Comparison of ENCODE assay signal across 17 cellular contexts in genomic region chr19:52949422-52949821, GRCh38. TPM values are rescaled to one million over a fixed set of nuclear protein-coding genes. Genes with fewer than 3 reads are reported as not detected.
DNase-seq lines count a peak whose midpoint lies in the region; ATAC-seq, FAIRE-seq and TF ChIP-seq lines count a peak whose summit lies in the region.
"Had no signal": no experiment of that assay in that cellular context is flagged by ENCODE, and none has a peak within 500 bp of the region (broad histone marks: within the 10 kb centered on the region; RNA-seq: fewer than 3 reads in every experiment).

No MANE protein-coding gene starts in this region.

- no peak overlapping the region for H2BK5ac ChIP-seq in H1 (ENCODE audit: low read depth, low read length)

- no peak overlapping the region for H4K8ac ChIP-seq in H1 (ENCODE audit: extremely low read depth, insufficient read depth, low read length)

- H3K79me2 ChIP-seq in HepG2 (ENCODE audit: insufficient read depth, low read length) (no peaks in the 10 kb centered on the region), H1 (ENCODE audit: control insufficient read depth in 1 of 2, insufficient read depth in 2 of 2, low read length in 2 of 2) (no peaks in the 10 kb centered on the region), GM23338 (replicated peaks; ENCODE audit: insufficient read depth) (no peaks in the 10 kb centered on the region)

- H3K9ac ChIP-seq in liver (ENCODE audit: low read depth in 1 of 2, low read length in 2 of 2) (no peak overlapping the region), HepG2 (ENCODE audit: insufficient read depth, low read depth, low read length) (no peak overlapping the region), H1 (replicated peaks in 1 of 4; ENCODE audit: extremely low read depth in 1 of 4, low read depth in 3 of 4, low read length in 3 of 4) (no peak overlapping the region)
- H3K9ac ChIP-seq: BLaER1 had no signal

- H2BK120ac ChIP-seq in H1 (replicated peaks; ENCODE audit: low read depth, low read length): no peak overlapping the region

- intact Hi-C loops in HepG2 (cut with micrococcal nuclease; ENCODE audit: unreplicated experiment): no loop called here
- intact Hi-C loops in lower leg skin (cut with DNase I; ENCODE audit: low total_unique reads): no loop called here

- no peak overlapping the region for H3K14ac ChIP-seq in H1 (ENCODE audit: insufficient read length)

- H3K27ac ChIP-seq in liver (ENCODE audit: low read depth in 1 of 2, low read length in 2 of 2) (no peak overlapping the region), HepG2 (ENCODE audit: extremely low read length, insufficient read depth, low read length) (no peak overlapping the region), H1 (ENCODE audit: low read depth, low read length) (no peak overlapping the region), GM23338 (ENCODE audit: low read depth) (no peak overlapping the region)
- H3K27ac ChIP-seq: BLaER1 had no signal

- no peak overlapping the region for H4K91ac ChIP-seq in H1 (replicated peaks; ENCODE audit: insufficient read length, low read length)

- peaks cover 6 to 30% (median 23%) of the 10 kb centered on the region in 4 donors for H3K36me3 ChIP-seq in liver (ENCODE audit: control insufficient read depth in 4 of 4, insufficient read depth in 3 of 4, low read depth in 1 of 4, low read length in 3 of 4)
- H3K36me3 ChIP-seq in HepG2 (replicated peaks in 1 of 2; ENCODE audit: control insufficient read depth in 1 of 2, insufficient read depth in 2 of 2, low read length in 2 of 2): peaks cover 21 to 44% of the 10 kb centered on the region in 2 experiments; a peak in 4 of 5 replicates
- H3K36me3 ChIP-seq in H1 (ENCODE audit: control insufficient read depth in 2 of 4, insufficient read depth in 4 of 4, low read length in 3 of 4): peaks cover 12 to 55% (median 32%) of the 10 kb centered on the region in 4 experiments; a peak in 6 of 8 replicates
- H3K36me3 ChIP-seq in GM23338 (ENCODE audit: insufficient read depth): peaks cover 47% of the 10 kb centered on the region

- H4K20me1 ChIP-seq in HepG2 (ENCODE audit: insufficient read depth, low read length): no peaks in the 10 kb centered on the region
- no peaks in the 10 kb centered on the region for H4K20me1 ChIP-seq in H1 (replicated peaks in 1 of 2; ENCODE audit: control insufficient read depth in 1 of 2, insufficient read depth in 2 of 2, low read length in 2 of 2)
- no peaks in the 10 kb centered on the region for H4K20me1 ChIP-seq in GM23338 (replicated peaks; ENCODE audit: insufficient read depth)
- H4K20me1 ChIP-seq: BLaER1 had no signal

- H3K27me3 ChIP-seq in liver (ENCODE audit: control insufficient read depth in 4 of 4, insufficient read depth in 4 of 4, low read length in 3 of 4): no peaks in the 10 kb centered on the region
- no peaks in the 10 kb centered on the region; a peak in 1 of 5 replicates for H3K27me3 ChIP-seq in HepG2 (ENCODE audit: control insufficient read depth in 1 of 2, insufficient read depth in 2 of 2, low read length in 2 of 2)
- H3K27me3 ChIP-seq in H1 (replicated peaks in 1 of 4; ENCODE audit: control insufficient read depth in 3 of 4, extremely low read depth in 1 of 4, insufficient read depth in 3 of 4, low read length in 3 of 4): no peaks in the 10 kb centered on the region
- no peaks in the 10 kb centered on the region for H3K27me3 ChIP-seq in GM23338 (ENCODE audit: insufficient read depth)
- H3K27me3 ChIP-seq: BLaER1 had no signal

- no TSS peak for BruUV-seq in HepG2 (replicated peaks; lab: Mats Ljungman, UMichigan)

- peaks cover 62% of the 10 kb centered on the region for H3K36me3 Mint-ChIP-seq in neural crest cell (ENCODE audit: low read depth)
- peaks cover 67% of the 10 kb centered on the region for H3K36me3 Mint-ChIP-seq in GM23338 (ENCODE audit: low read depth)

- TF ChIP-seq EP300 in HepG2 (IDR thresholded peaks at IDR 0.05; ENCODE audit: low read depth in 2 of 2, low read length in 2 of 2): no peak
- no peak for TF ChIP-seq EP300 in HepG2 (CRISPR knock-in tag; IDR thresholded peaks at IDR 0.05; ENCODE audit: borderline replicate concordance)
- no peak for TF ChIP-seq EP300 in H1 (IDR thresholded peaks at IDR 0.05; ENCODE audit: borderline replicate concordance in 1 of 2, low read depth in 2 of 2, low read length in 2 of 2)

- in situ Hi-C loops in HepG2 (cut with HindIII; ENCODE audit: extremely low pct_ligation_motif_present, low pct_unique_long_range_greater_than_20kb): no loop called here

- DNase-seq in HepG2 (ENCODE audit: low spot score): no peak
- no peak for DNase-seq in H1 (ENCODE audit: low read depth in 1 of 2, low spot score in 2 of 2)
- no peak for DNase-seq in neural crest cell (ENCODE audit: low read depth, low spot score)
- no peak for DNase-seq in lower leg skin (ENCODE audit: low spot score in 2 of 2)
- no peak for DNase-seq in GM19240 (ENCODE audit: insufficient read length, low spot score)
- no peak for DNase-seq in GM23338 (ENCODE audit: low spot score)
- DNase-seq: 8988T; Caco-2; CD4-positive, alpha-beta T cell; GOT3 had no signal

- no peak overlapping the region for H2BK15ac ChIP-seq in H1 (ENCODE audit: low read length)

- H2AFZ ChIP-seq in HepG2 (ENCODE audit: low read length): no peak overlapping the region
- no peak overlapping the region for H2AFZ ChIP-seq in H1 (ENCODE audit: low read length)
- no peak overlapping the region for H2AFZ ChIP-seq in GM23338

- H3K4me2 ChIP-seq in HepG2 (ENCODE audit: low read depth, low read length): no peak overlapping the region
- H3K4me2 ChIP-seq in H1 (ENCODE audit: insufficient read depth in 1 of 2, low read depth in 2 of 2, low read length in 2 of 2): no peak overlapping the region
- H3K4me2 ChIP-seq in GM23338: no peak overlapping the region
- H3K4me2 ChIP-seq: BLaER1 had no signal

- no peak overlapping the region for H4K5ac ChIP-seq in H1 (ENCODE audit: insufficient read length, low read depth, low read length)

- H3K27me3 Mint-ChIP-seq in neural crest cell (ENCODE audit: low read depth) (peaks cover 10% of the 10 kb centered on the region), GM23338 (ENCODE audit: insufficient read depth, low read depth, poor library complexity) (peaks cover 7% of the 10 kb centered on the region)
- H3K27me3 Mint-ChIP-seq: CD4-positive, alpha-beta T cell had no signal

- no peak overlapping the region for H2AK5ac ChIP-seq in H1 (ENCODE audit: low read depth, low read length)

- H3K18ac ChIP-seq in H1 (ENCODE audit: extremely low read depth, low read length): no peak overlapping the region

- ATAC-seq in HepG2: no peak
- ATAC-seq in GM23338: no peak

- H3K4me3 Mint-ChIP-seq in neural crest cell (peak overlapping the region; percentile 31), GM23338 (no peak overlapping the region)
- H3K4me3 Mint-ChIP-seq: CD4-positive, alpha-beta T cell had no signal

- H3K9me2 ChIP-seq in GM23338 (ENCODE audit: insufficient read depth): no peaks in the 10 kb centered on the region; the same call in 1 of the 2 replicates

- H3F3A ChIP-seq in GM23338 (replicated peaks; ENCODE audit: low read depth): peaks cover 8% of the 10 kb centered on the region; the same call in 1 of the 2 replicates

- TF ChIP-seq CTCF in liver (IDR thresholded peaks at IDR 0.05; ENCODE audit: low read depth, low read length, missing input control) (no peak), HepG2 (CRISPR knock-in tag; IDR thresholded peaks at IDR 0.05) (no peak), H1 (IDR thresholded peaks at IDR 0.05; ENCODE audit: control extremely low read depth in 1 of 3, insufficient read depth in 1 of 3, low read depth in 1 of 3, low read length in 3 of 3) (no peak), neural crest cell (conservative IDR thresholded peaks at IDR 0.05) (no peak), lower leg skin (IDR thresholded peaks at IDR 0.05) (no peak), GM23338 (conservative IDR thresholded peaks at IDR 0.05; ENCODE audit: low read depth in 2 of 2) (no peak)

- H2BK20ac ChIP-seq in H1 (ENCODE audit: low read length): no peak overlapping the region

- H3K27ac Mint-ChIP-seq in neural crest cell (ENCODE audit: unreplicated experiment) (no peak overlapping the region), GM23338 (no peak overlapping the region)
- H3K27ac Mint-ChIP-seq: CD4-positive, alpha-beta T cell had no signal

- POLR2A ChIA-PET in HepG2 (lab: Yijun Ruan, JAX) (no interaction called here), H1 (lab: Charles Lee; ENCODE audit: partially characterized antibody) (no interaction called here)

- H3K4me1 ChIP-seq in liver (ENCODE audit: control insufficient read depth in 4 of 4, insufficient read depth in 4 of 4, low read length in 3 of 4): no peaks in the 10 kb centered on the region
- H3K4me1 ChIP-seq in HepG2 (ENCODE audit: insufficient read depth, low read length): peaks cover 19% of the 10 kb centered on the region
- peaks cover 2 to 11% (median 9%) of the 10 kb centered on the region in 4 experiments; a peak in 5 of 7 replicates for H3K4me1 ChIP-seq in H1 (replicated peaks in 1 of 4; ENCODE audit: control insufficient read depth in 3 of 4, insufficient read depth in 4 of 4, low read length in 3 of 4)
- peaks cover 17% of the 10 kb centered on the region for H3K4me1 ChIP-seq in GM23338 (ENCODE audit: insufficient read depth)
- H3K4me1 ChIP-seq: BLaER1, HAP-1 had no signal

- no peak overlapping the region for H3K23ac ChIP-seq in H1 (ENCODE audit: insufficient read length)

- TF ChIP-seq POLR2A in HepG2 (IDR thresholded peaks at IDR 0.05; ENCODE audit: insufficient read depth in 1 of 2, low read depth in 2 of 2, low read length in 2 of 2) (no peak), H1 (IDR thresholded peaks at IDR 0.05; ENCODE audit: control extremely low read depth in 1 of 2, low read depth in 2 of 2, low read length in 2 of 2) (no peak), lower leg skin (IDR thresholded peaks at IDR 0.05) (no peak)

- no peak overlapping the region for H3K56ac ChIP-seq in H1 (replicated peaks; ENCODE audit: insufficient read length, low read depth, low read length)

- no peaks in the 10 kb centered on the region for H3K23me2 ChIP-seq in H1 (ENCODE audit: low read depth, low read length)

- CTCF ChIA-PET in HepG2 (lab: Yijun Ruan, JAX; ENCODE audit: low intra/inter-chr PET ratio, low total read pairs): no interaction called here
- CTCF ChIA-PET in H1 (lab: Charles Lee; ENCODE audit: partially characterized antibody): no interaction called here

- TF ChIP-seq RAD21 in liver (IDR thresholded peaks at IDR 0.05): no peak
- no peak for TF ChIP-seq RAD21 in HepG2 (CRISPR knock-in tag; IDR thresholded peaks at IDR 0.05)
- TF ChIP-seq RAD21 in H1 (IDR thresholded peaks at IDR 0.05 in 1 of 2, conservative IDR thresholded peaks at IDR 0.05 in 1 of 2; ENCODE audit: low read depth in 2 of 2, low read length in 2 of 2): no peak

- FAIRE-seq in HepG2 (lab: Jason Lieb, UNC) (no peak), H1 (lab: Jason Lieb, UNC) (no peak)
- FAIRE-seq: D721Med, G401.6, GM12891, GM18507 had no signal

- H3K4me1 Mint-ChIP-seq in neural crest cell (peaks cover 12% of the 10 kb centered on the region), GM23338 (peaks cover 18% of the 10 kb centered on the region)

- H3K79me1 ChIP-seq in H1 (ENCODE audit: low read depth, low read length): no peaks in the 10 kb centered on the region

- no peak overlapping the region for H2BK12ac ChIP-seq in H1 (ENCODE audit: low read depth, low read length)

- H3K4me3 ChIP-seq in liver (ENCODE audit: low read depth in 1 of 3, low read length in 3 of 3) (peak overlapping the region in 2 of 3 donors; percentile 20 to 59), HepG2 (replicated peaks in 1 of 3; ENCODE audit: insufficient read depth in 1 of 3, low read depth in 2 of 3, low read length in 3 of 3) (no peak overlapping the region), H1 (ENCODE audit: extremely low read depth in 1 of 4, insufficient read depth in 2 of 4, low read depth in 3 of 4, low read length in 4 of 4) (no peak overlapping the region), lower leg skin (ENCODE audit: low read depth, poor library complexity, severe bottlenecking) (no peak overlapping the region), GM23338 (no peak overlapping the region)
- H3K4me3 ChIP-seq: HAP-1 had no signal

- WGBS in liver: 52% methylated on average over 1 of the region's 1 CpG
- 100% methylated on average over 1 of the region's 1 CpG for WGBS in HepG2 (ENCODE audit: low lambda C conversion rate)
- WGBS in H1 (ENCODE audit: extremely low coverage in 1 of 2, insufficient coverage in 1 of 2, insufficient read length in 1 of 2, insufficient replicate concordance in 2 of 2, low coverage in 1 of 2, low lambda C conversion rate in 2 of 2, missing lambda C conversion rate in 1 of 2), 2 experiments: 91% methylated on average over 1 of the region's 1 CpG; no CpG with 5 or more reads in 1 of the 2 experiments
- 97 to 100% methylated on average over 1 of the region's 1 CpG for WGBS in lower leg skin, 2 donors

- H3K9me3 Mint-ChIP-seq in neural crest cell (peaks cover 21% of the 10 kb centered on the region), GM23338 (peaks cover 65% of the 10 kb centered on the region)

- H3K4ac ChIP-seq in H1 (replicated peaks; ENCODE audit: insufficient read length, low read depth, low read length): no peak overlapping the region

- peaks cover 35 to 69% (median 54%) of the 10 kb centered on the region in 4 donors for H3K9me3 ChIP-seq in liver (ENCODE audit: control insufficient read depth in 4 of 4, low read length in 3 of 4)
- H3K9me3 ChIP-seq in HepG2 (ENCODE audit: low read length): peaks cover 49% of the 10 kb centered on the region
- peaks cover 38 to 40% of the 10 kb centered on the region in 2 experiments for H3K9me3 ChIP-seq in H1 (ENCODE audit: insufficient read depth in 2 of 2, low read depth in 1 of 2, low read length in 1 of 2)

RNA-seq across cellular contexts. Expression of gene ZNF816, which starts 13.3 kb away (rescaled TPM):
- total RNA-seq in liver (1 to 10 TPM; 2.1 to 6.5 TPM), HepG2 (2016; rRNA removed; fragmentation: Illumina TruSeq; extraction: Trizol) (14.1 and 23.1 TPM in 2 replicates), neural crest cell (12.0 and 13.8 TPM in 2 replicates), lower leg skin (10 to 100 TPM in 1 of 4 donors, 1 to 10 TPM in 3; 3.2 to 17.8 (median 5.5) TPM)
- polyA plus RNA-seq in liver (1 to 10 TPM in 1 of 2 donors, under 1 TPM in 1; 0.93 to 1.3 TPM), HepG2 (2011; rRNA removed) (5.2 and 6.5 TPM in 2 replicates), H1 (2011; rRNA removed) (2.4 and 2.7 TPM in 2 replicates), GM23338 (2016; fragmentation: Nextera tagmentation; extraction: Ambion mirVana) (4.5 and 7.0 TPM in 2 replicates)
- 2.5 and 3.3 TPM in 2 replicates for total RNA-seq in HepG2 (2016; cell fraction: cytosol; rRNA removed; fragmentation: Illumina TruSeq; extraction: Trizol; ENCODE audit: low read depth)
- total RNA-seq in HepG2 (2016; cell fraction: insoluble cytoplasmic fraction; rRNA removed; fragmentation: Illumina TruSeq; extraction: Trizol): 15.1 and 26.6 TPM in 2 replicates
- total RNA-seq in HepG2 (2016; cell fraction: membrane; rRNA removed; fragmentation: Illumina TruSeq; extraction: Trizol): 6.9 and 9.8 TPM in 2 replicates
- total RNA-seq in HepG2 (2016; cell fraction: nucleus; rRNA removed; fragmentation: Illumina TruSeq; extraction: Trizol): 9.8 and 11.9 TPM in 2 replicates
- 3.0 and 5.7 TPM in 2 replicates for polyA plus RNA-seq in HepG2 (2011; cell fraction: cytosol; rRNA removed)
- 4.4 and 6.1 TPM in 2 replicates for polyA plus RNA-seq in HepG2 (2011; cell fraction: nucleus; rRNA removed)
- 6.0 and 8.5 TPM in 2 replicates for polyA plus RNA-seq in HepG2 (2012)
- 0.46 TPM in 2 replicates for polyA plus RNA-seq in HepG2 (2016; cell fraction: cytosol; fragmentation: Illumina TruSeq; extraction: Trizol; ENCODE audit: low read depth)
- polyA plus RNA-seq in HepG2 (2016; cell fraction: insoluble cytoplasmic fraction; fragmentation: Illumina TruSeq; extraction: Trizol; ENCODE audit: low read depth): 10.2 and 10.9 TPM in 2 replicates
- 1.1 and 1.4 TPM in 2 replicates for polyA plus RNA-seq in HepG2 (2016; cell fraction: membrane; fragmentation: Illumina TruSeq; extraction: Trizol; ENCODE audit: low read depth)
- polyA plus RNA-seq in HepG2 (2016; cell fraction: nucleus; fragmentation: Illumina TruSeq; extraction: Trizol; ENCODE audit: insufficient read depth, low read depth): 8.3 and 9.0 TPM in 2 replicates
- polyA minus RNA-seq in HepG2 (2011; rRNA and poly(A)+ RNA removed; ENCODE audit: low replicate concordance): 2.0 and 3.8 TPM in 2 replicates
- 7.4 and 11.6 TPM in 2 replicates for polyA minus RNA-seq in HepG2 (2011; cell fraction: cytosol; rRNA and poly(A)+ RNA removed)
- polyA minus RNA-seq in HepG2 (2011; cell fraction: nucleus; rRNA and poly(A)+ RNA removed): 11.7 and 18.5 TPM in 2 replicates
- total RNA-seq in H1 (2021; fragmentation: NEBNext Ultra II Directional; extraction: Animal tissue kit (Norgen Biotek cat#: 25700)): 12.2 and 13.2 TPM in 2 replicates
- polyA plus RNA-seq in H1 (2011; cell fraction: cytosol; rRNA removed): 4.5 TPM
- 2.7 TPM for polyA plus RNA-seq in H1 (2011; cell fraction: nucleus; rRNA removed)
- polyA plus RNA-seq in H1 (2012, experiment 1 of 2): 4.8 to 10.1 TPM (median 5.3 TPM) in 4 replicates
- 1.4 TPM for polyA plus RNA-seq in H1 (2012, experiment 2 of 2)
- polyA plus RNA-seq in H1 (2013, experiment 1 of 2): 7.3 TPM
- 6.4 TPM for polyA plus RNA-seq in H1 (2013, experiment 2 of 2)
- polyA minus RNA-seq in H1 (2011; rRNA and poly(A)+ RNA removed): 12.2 and 21.9 TPM in 2 replicates
- polyA minus RNA-seq in H1 (2011; cell fraction: cytosol; rRNA and poly(A)+ RNA removed): 12.7 TPM
- 19.6 TPM for polyA minus RNA-seq in H1 (2011; cell fraction: nucleus; rRNA and poly(A)+ RNA removed)
- total RNA-seq in GM23338 (2014; rRNA removed; shearing (Covaris generic)): 9.5 and 17.0 TPM in 2 replicates

RNA-seq across cellular contexts. Expression of gene ZNF888, which starts 26.2 kb away (rescaled TPM):
- total RNA-seq in liver (1 to 10 TPM; 1.2 to 9.0 TPM), HepG2 (2016; rRNA removed; fragmentation: Illumina TruSeq; extraction: Trizol) (7.6 and 10.4 TPM in 2 replicates), neural crest cell (8.0 and 8.2 TPM in 2 replicates), lower leg skin (1 to 10 TPM; 1.6 to 3.7 (median 3.2) TPM)
- polyA plus RNA-seq in liver (under 1 TPM; 0.11 to 0.25 TPM), HepG2 (2011; rRNA removed) (1.7 TPM in 2 replicates), H1 (2011; rRNA removed) (0.86 and 1.1 TPM in 2 replicates), GM23338 (2016; fragmentation: Nextera tagmentation; extraction: Ambion mirVana) (1.8 and 2.3 TPM in 2 replicates)
- total RNA-seq in HepG2 (2016; cell fraction: cytosol; rRNA removed; fragmentation: Illumina TruSeq; extraction: Trizol; ENCODE audit: low read depth): 0.51 and 1.5 TPM in 2 replicates
- total RNA-seq in HepG2 (2016; cell fraction: insoluble cytoplasmic fraction; rRNA removed; fragmentation: Illumina TruSeq; extraction: Trizol): 6.1 and 9.5 TPM in 2 replicates
- total RNA-seq in HepG2 (2016; cell fraction: membrane; rRNA removed; fragmentation: Illumina TruSeq; extraction: Trizol): 2.8 and 3.0 TPM in 2 replicates
- total RNA-seq in HepG2 (2016; cell fraction: nucleus; rRNA removed; fragmentation: Illumina TruSeq; extraction: Trizol): 5.6 and 6.6 TPM in 2 replicates
- 0.59 and 1.1 TPM in 2 replicates for polyA plus RNA-seq in HepG2 (2011; cell fraction: cytosol; rRNA removed)
- 1.6 and 2.7 TPM in 2 replicates for polyA plus RNA-seq in HepG2 (2011; cell fraction: nucleus; rRNA removed)
- polyA plus RNA-seq in HepG2 (2012): 2.5 and 3.0 TPM in 2 replicates
- 0.15 and 0.21 TPM in 2 replicates for polyA plus RNA-seq in HepG2 (2016; cell fraction: cytosol; fragmentation: Illumina TruSeq; extraction: Trizol; ENCODE audit: low read depth)
- polyA plus RNA-seq in HepG2 (2016; cell fraction: insoluble cytoplasmic fraction; fragmentation: Illumina TruSeq; extraction: Trizol; ENCODE audit: low read depth): 4.2 and 4.7 TPM in 2 replicates
- 0.56 and 0.72 TPM in 2 replicates for polyA plus RNA-seq in HepG2 (2016; cell fraction: membrane; fragmentation: Illumina TruSeq; extraction: Trizol; ENCODE audit: low read depth)
- 7.9 and 10.0 TPM in 2 replicates for polyA plus RNA-seq in HepG2 (2016; cell fraction: nucleus; fragmentation: Illumina TruSeq; extraction: Trizol; ENCODE audit: insufficient read depth, low read depth)
- 1.3 and 1.8 TPM in 2 replicates for polyA minus RNA-seq in HepG2 (2011; rRNA and poly(A)+ RNA removed; ENCODE audit: low replicate concordance)
- polyA minus RNA-seq in HepG2 (2011; cell fraction: cytosol; rRNA and poly(A)+ RNA removed): 2.3 and 2.8 TPM in 2 replicates
- polyA minus RNA-seq in HepG2 (2011; cell fraction: nucleus; rRNA and poly(A)+ RNA removed): 8.8 and 11.4 TPM in 2 replicates
- 8.6 and 8.7 TPM in 2 replicates for total RNA-seq in H1 (2021; fragmentation: NEBNext Ultra II Directional; extraction: Animal tissue kit (Norgen Biotek cat#: 25700))
- 2.0 TPM for polyA plus RNA-seq in H1 (2011; cell fraction: cytosol; rRNA removed)
- polyA plus RNA-seq in H1 (2011; cell fraction: nucleus; rRNA removed): 1.4 TPM
- 3.6 to 5.7 TPM (median 3.9 TPM) in 4 replicates for polyA plus RNA-seq in H1 (2012, experiment 1 of 2)
- 0.35 TPM for polyA plus RNA-seq in H1 (2012, experiment 2 of 2)
- polyA plus RNA-seq in H1 (2013, experiment 1 of 2): 3.7 TPM
- polyA plus RNA-seq in H1 (2013, experiment 2 of 2): 3.5 TPM
- 9.5 and 11.2 TPM in 2 replicates for polyA minus RNA-seq in H1 (2011; rRNA and poly(A)+ RNA removed)
- 7.4 TPM for polyA minus RNA-seq in H1 (2011; cell fraction: cytosol; rRNA and poly(A)+ RNA removed)
- polyA minus RNA-seq in H1 (2011; cell fraction: nucleus; rRNA and poly(A)+ RNA removed): 6.6 TPM
- total RNA-seq in GM23338 (2014; rRNA removed; shearing (Covaris generic)): 8.3 and 10.5 TPM in 2 replicates

RNA-seq across cellular contexts. Expression of gene ZNF320, which starts 52.0 kb away (rescaled TPM):
- total RNA-seq in liver (1 to 10 TPM; 2.0 to 4.6 TPM), HepG2 (2016; rRNA removed; fragmentation: Illumina TruSeq; extraction: Trizol) (0.49 and 1.3 TPM in 2 replicates), neural crest cell (26.9 and 38.1 TPM in 2 replicates), lower leg skin (10 to 100 TPM in 3 of 4 donors, 1 to 10 TPM in 1; 1.2 to 15.3 (median 12.4) TPM)
- polyA plus RNA-seq in liver (1 to 10 TPM in 1 of 2 donors, under 1 TPM in 1; 0.65 to 1.6 TPM), HepG2 (2011; rRNA removed) (0.05 TPM in 1 of 2 replicates, not detected in the other), H1 (2011; rRNA removed) (20.6 and 20.8 TPM in 2 replicates), GM23338 (2016; fragmentation: Nextera tagmentation; extraction: Ambion mirVana) (13.6 TPM in 2 replicates)
- 0.71 TPM in 1 of 2 replicates, not detected in the other for total RNA-seq in HepG2 (2016; cell fraction: cytosol; rRNA removed; fragmentation: Illumina TruSeq; extraction: Trizol; ENCODE audit: low read depth)
- 0.76 and 0.85 TPM in 2 replicates for total RNA-seq in HepG2 (2016; cell fraction: insoluble cytoplasmic fraction; rRNA removed; fragmentation: Illumina TruSeq; extraction: Trizol)
- not detected in 2 replicates for total RNA-seq in HepG2 (2016; cell fraction: membrane; rRNA removed; fragmentation: Illumina TruSeq; extraction: Trizol)
- 0.91 and 1.1 TPM in 2 replicates for total RNA-seq in HepG2 (2016; cell fraction: nucleus; rRNA removed; fragmentation: Illumina TruSeq; extraction: Trizol)
- not detected in 2 replicates for polyA plus RNA-seq in HepG2 (2011; cell fraction: cytosol; rRNA removed)
- not detected in 2 replicates for polyA plus RNA-seq in HepG2 (2011; cell fraction: nucleus; rRNA removed)
- polyA plus RNA-seq in HepG2 (2012): not detected in 2 replicates
- polyA plus RNA-seq in HepG2 (2016; cell fraction: cytosol; fragmentation: Illumina TruSeq; extraction: Trizol; ENCODE audit: low read depth): not detected in 2 replicates
- polyA plus RNA-seq in HepG2 (2016; cell fraction: insoluble cytoplasmic fraction; fragmentation: Illumina TruSeq; extraction: Trizol; ENCODE audit: low read depth): 0.43 TPM in 1 of 2 replicates, not detected in the other
- 0.29 and 0.37 TPM in 2 replicates for polyA plus RNA-seq in HepG2 (2016; cell fraction: membrane; fragmentation: Illumina TruSeq; extraction: Trizol; ENCODE audit: low read depth)
- polyA plus RNA-seq in HepG2 (2016; cell fraction: nucleus; fragmentation: Illumina TruSeq; extraction: Trizol; ENCODE audit: insufficient read depth, low read depth): 0.98 and 1.1 TPM in 2 replicates
- polyA minus RNA-seq in HepG2 (2011; rRNA and poly(A)+ RNA removed; ENCODE audit: low replicate concordance): 15.4 TPM in 1 of 2 replicates, not detected in the other
- polyA minus RNA-seq in HepG2 (2011; cell fraction: cytosol; rRNA and poly(A)+ RNA removed): not detected in 2 replicates
- not detected in 2 replicates for polyA minus RNA-seq in HepG2 (2011; cell fraction: nucleus; rRNA and poly(A)+ RNA removed)
- total RNA-seq in H1 (2021; fragmentation: NEBNext Ultra II Directional; extraction: Animal tissue kit (Norgen Biotek cat#: 25700)): 22.7 and 26.8 TPM in 2 replicates
- polyA plus RNA-seq in H1 (2011; cell fraction: cytosol; rRNA removed): 21.2 TPM
- polyA plus RNA-seq in H1 (2011; cell fraction: nucleus; rRNA removed): 22.2 TPM
- 14.0 to 23.4 TPM (median 14.2 TPM) in 4 replicates for polyA plus RNA-seq in H1 (2012, experiment 1 of 2)
- 2.8 TPM for polyA plus RNA-seq in H1 (2012, experiment 2 of 2)
- 9.8 TPM for polyA plus RNA-seq in H1 (2013, experiment 1 of 2)
- polyA plus RNA-seq in H1 (2013, experiment 2 of 2): 10.3 TPM
- polyA minus RNA-seq in H1 (2011; rRNA and poly(A)+ RNA removed): 36.3 and 36.4 TPM in 2 replicates
- 21.6 TPM for polyA minus RNA-seq in H1 (2011; cell fraction: cytosol; rRNA and poly(A)+ RNA removed)
- polyA minus RNA-seq in H1 (2011; cell fraction: nucleus; rRNA and poly(A)+ RNA removed): 27.0 TPM
- total RNA-seq in GM23338 (2014; rRNA removed; shearing (Covaris generic)): 20.6 and 32.3 TPM in 2 replicates

Comparison
In these comparisons a context has a peak if more than half of its experiments do, and no peak if none do; other contexts are left out.
1. H3K4me3 ChIP-seq: peak in liver (2 of 3); none in HepG2 (0 of 3), H1 (0 of 4), lower leg skin (single experiment) and GM23338 (single experiment).